Comparison of ENCODE assay signal across 1 cellular context in genomic region chr11:76935030-76935429, GRCh38.
TF ChIP-seq lines count a peak whose summit lies in the region.

No MANE protein-coding gene starts in this region.

TF ChIP-seq in GM23338, 12 proteins besides CTCF, POLR2A, EP300 and RAD21 (continued from another document):
- TF ChIP-seq ETS1 (IDR thresholded peaks at IDR 0.05) (no peak), STAT1 (IDR thresholded peaks at IDR 0.05; ENCODE audit: unreplicated experiment) (no peak), POLR2AphosphoS5 (IDR thresholded peaks at IDR 0.05; ENCODE audit: low read depth) (no peak), ZNF331 (CRISPR knock-in tag; IDR thresholded peaks at IDR 0.05; ENCODE audit: low read depth) (no peak), CREB1 (CRISPR knock-in tag; IDR thresholded peaks at IDR 0.05; ENCODE audit: low read depth) (no peak), EZH2phosphoT487 (IDR thresholded peaks at IDR 0.05; ENCODE audit: unreplicated experiment) (no peak), REST (IDR thresholded peaks at IDR 0.05; ENCODE audit: unreplicated experiment) (no peak)
